31 cellular contexts compared by ENCODE assay signal in the genomic region with DNA sequence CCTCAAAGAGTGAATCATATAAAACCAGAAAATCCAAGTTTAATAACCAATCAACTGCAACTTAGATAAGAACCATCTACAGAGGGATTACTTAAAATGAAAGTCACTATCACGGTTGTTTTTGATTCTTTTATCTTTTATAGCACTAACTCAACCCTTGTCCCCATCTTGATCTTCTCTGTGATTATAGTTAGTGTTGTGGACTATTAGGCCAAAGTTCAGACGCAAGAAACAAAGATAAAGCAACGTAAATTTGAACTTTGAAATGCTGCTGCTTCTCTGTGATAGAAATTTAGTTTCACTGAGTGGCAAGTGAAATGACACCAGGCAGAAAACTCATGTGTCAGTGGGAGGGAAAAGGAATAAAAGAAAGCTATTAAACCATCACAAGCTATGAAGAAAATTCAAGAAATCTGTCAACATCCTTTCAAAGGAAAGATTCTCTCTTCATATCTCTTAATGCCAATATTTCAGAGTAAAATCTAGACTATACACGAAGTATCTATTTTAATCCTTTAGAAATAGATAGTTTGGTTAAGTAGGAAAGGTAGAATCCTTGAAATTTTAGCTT.
"Had no signal": no experiment of that assay in that cellular context is flagged by ENCODE, and none has a peak within 500 bp of the region (broad histone marks: within the 10 kb centered on the region; RNA-seq: fewer than 3 reads in every experiment).

No MANE protein-coding gene starts in this region.

- H3K27me3 ChIP-seq: heart right ventricle, left lung, neural progenitor cell, neutrophil, right atrium auricular region, right lobe of liver, suprapubic skin, tibial artery, upper lobe of right lung, uterus had no signal

- H3K36me3 ChIP-seq: heart right ventricle, left lung, lower lobe of right lung, neural progenitor cell, neutrophil, right atrium auricular region, right lobe of liver, suprapubic skin, thoracic aorta, tibial artery, upper lobe of right lung, uterus had no signal

- H3K9me3 ChIP-seq: lower lobe of right lung, neutrophil, psoas muscle, right lobe of liver, tibial artery, upper lobe of right lung, uterus had no signal

- H3K4me3 Mint-ChIP-seq: naive thymus-derived CD8-positive, alpha-beta T cell; nephron; neural progenitor cell; stimulated activated effector memory CD8-positive, alpha-beta T cell treated with anti-CD3 and anti-CD28 coated beads, Interleukin-12 subunit alpha, Interleukin-12 subunit beta, amount 100 ng/mL, for 72 hours; stimulated activated naive CD8-positive, alpha-beta T cell treated with anti-CD3 and anti-CD28 coated beads, Interleukin-15, Interleukin-2, amounts not matched to agents 100 ng/mL and 50 ng/mL, for 24 hours had no signal

- H3K36me3 Mint-ChIP-seq: naive thymus-derived CD8-positive, alpha-beta T cell; neural progenitor cell; stimulated activated effector memory CD8-positive, alpha-beta T cell treated with anti-CD3 and anti-CD28 coated beads, Interleukin-12 subunit alpha, Interleukin-12 subunit beta, amount 100 ng/mL, for 72 hours had no signal

- FAIRE-seq: keratinocyte had no signal

- ATAC-seq: heart right ventricle; left cardiac atrium; left lung; lower lobe of right lung; naive thymus-derived CD8-positive, alpha-beta T cell; psoas muscle; right lobe of liver; stimulated activated effector memory CD8-positive, alpha-beta T cell treated with anti-CD3 and anti-CD28 coated beads, Interleukin-12 subunit alpha, Interleukin-12 subunit beta, amount 100 ng/mL, for 72 hours; upper lobe of right lung had no signal

- H3K27me3 Mint-ChIP-seq: naive thymus-derived CD8-positive, alpha-beta T cell; stimulated activated naive CD8-positive, alpha-beta T cell treated with anti-CD3 and anti-CD28 coated beads, Interleukin-15, Interleukin-2, amounts not matched to agents 100 ng/mL and 50 ng/mL, for 24 hours had no signal

- H3K4me1 Mint-ChIP-seq: naive thymus-derived CD8-positive, alpha-beta T cell; nephron; stimulated activated effector memory CD8-positive, alpha-beta T cell treated with anti-CD3 and anti-CD28 coated beads, Interleukin-12 subunit alpha, Interleukin-12 subunit beta, amount 100 ng/mL, for 72 hours had no signal

- H3K4me3 ChIP-seq: heart right ventricle, left lung, lower lobe of right lung, neural progenitor cell, psoas muscle, right atrium auricular region, right lobe of liver, suprapubic skin, thoracic aorta, tibial artery, upper lobe of right lung, uterus had no signal

- H3K27ac ChIP-seq: heart right ventricle, left lung, lower lobe of right lung, neural progenitor cell, neutrophil, parathyroid adenoma, psoas muscle, right atrium auricular region, right lobe of liver, suprapubic skin, thoracic aorta, tibial artery, upper lobe of right lung, uterus had no signal

- H3K4me1 ChIP-seq: heart right ventricle, left lung, lower lobe of right lung, neural progenitor cell, parathyroid adenoma, psoas muscle, right atrium auricular region, right lobe of liver, suprapubic skin, tibial artery, upper lobe of right lung, uterus had no signal

- DNase-seq: heart right ventricle; hippocampal formation; kidney glomerular epithelial cell; left cardiac atrium; left lung; lower lobe of right lung; mammary epithelial cell; mesenchymal stem cell; naive thymus-derived CD8-positive, alpha-beta T cell; occipital lobe; psoas muscle; right lobe of liver; stimulated activated CD4-positive, alpha-beta T cell treated with anti-CD3 and anti-CD28 coated beads, Interleukin-12 subunit alpha, Interleukin-12 subunit beta, amount 100 ng/mL, for 4 hours; stimulated activated CD4-positive, alpha-beta T cell treated with anti-CD3 and anti-CD28 coated beads, Interleukin-15, amount 100 ng/mL, for 24 hours; stimulated activated CD4-positive, alpha-beta T cell treated with anti-CD3 and anti-CD28 coated beads, Interleukin-2, amount 100 ng/mL, for 24 hours; stimulated activated CD4-positive, alpha-beta T cell treated with anti-CD3 and anti-CD28 coated beads, Interleukin-4, amount 100 ng/mL, for 24 hours; stimulated activated naive CD4-positive, alpha-beta T cell; tibial artery; trophoblast cell; upper lobe of right lung; uterus had no signal

- H3K27ac Mint-ChIP-seq: naive thymus-derived CD8-positive, alpha-beta T cell; nephron; neural progenitor cell; stimulated activated effector memory CD8-positive, alpha-beta T cell treated with anti-CD3 and anti-CD28 coated beads, Interleukin-12 subunit alpha, Interleukin-12 subunit beta, amount 100 ng/mL, for 72 hours; stimulated activated naive CD8-positive, alpha-beta T cell treated with anti-CD3 and anti-CD28 coated beads, Interleukin-15, Interleukin-2, amounts not matched to agents 100 ng/mL and 50 ng/mL, for 24 hours had no signal
